Comparison of ENCODE assay signal across 40 cellular contexts in genomic region chr7:104023100-104023499, GRCh38. TPM values are rescaled to one million over a fixed set of nuclear protein-coding genes. Genes with fewer than 3 reads are reported as not detected.
"Had no signal": no experiment of that assay in that cellular context is flagged by ENCODE, and none has a peak within 500 bp of the region (broad histone marks: within the 10 kb centered on the region; RNA-seq: fewer than 3 reads in every experiment).

No MANE protein-coding gene starts in this region.

- H3K4me3 Mint-ChIP-seq: activated CD4-positive, alpha-beta memory T cell treated with anti-CD3 and anti-CD28 coated beads, Interleukin-2, amount 10 ng/mL, durations not matched to agents 7 days and 5 days; activated CD4-positive, alpha-beta T cell treated with anti-CD3 and anti-CD28 coated beads for 36 hours; activated CD4-positive, alpha-beta T cell treated with anti-CD3 and anti-CD28 coated beads, Interleukin-2, amount 10 ng/mL, durations not matched to agents 7 days and 5 days; activated CD8-positive, alpha-beta memory T cell treated with anti-CD3 and anti-CD28 coated beads, Interleukin-2, amount 10 ng/mL, durations not matched to agents 7 days and 5 days; activated CD8-positive, alpha-beta T cell treated with anti-CD3 and anti-CD28 coated beads, Interleukin-2, amount 10 ng/mL, durations not matched to agents 7 days and 5 days; activated naive CD4-positive, alpha-beta T cell treated with anti-CD3 and anti-CD28 coated beads for 36 hours; activated naive CD4-positive, alpha-beta T cell treated with anti-CD3 and anti-CD28 coated beads, Interleukin-2, amount 50 U/mL, for 24 hours; activated naive CD8-positive, alpha-beta T cell; activated naive CD8-positive, alpha-beta T cell treated with anti-CD3 and anti-CD28 coated beads, Interleukin-2, amount 10 ng/mL, durations not matched to agents 7 days and 5 days; activated naive CD8-positive, alpha-beta T cell treated with anti-CD3 and anti-CD28 coated beads, Interleukin-2, amount 50 U/mL, for 24 hours; activated T-cell treated with anti-CD3 and anti-CD28 coated beads, Interleukin-2, amount 50 U/mL, for 24 hours; brain; central memory CD8-positive, alpha-beta T cell; T-helper 1 cell treated with Interleukin-12 subunit alpha and Interleukin-12 subunit beta and Interleukin-4 antibody, amounts not matched to agents 30 μg/mL and 1 μg/mL, for 36 hours; T-helper 2 cell treated with Interferon-gamma antibody and Interleukin-4, amounts not matched to agents 5 μg/mL and 100 μg/mL, for 36 hours had no signal

- H3K9me3 ChIP-seq: ascending aorta had no signal

- H3K27me3 Mint-ChIP-seq: activated CD4-positive, alpha-beta memory T cell treated with anti-CD3 and anti-CD28 coated beads, Interleukin-2, amount 10 ng/mL, durations not matched to agents 7 days and 5 days; activated CD4-positive, alpha-beta T cell treated with anti-CD3 and anti-CD28 coated beads, Interleukin-2, amount 10 ng/mL, durations not matched to agents 7 days and 5 days; activated CD8-positive, alpha-beta memory T cell treated with anti-CD3 and anti-CD28 coated beads, Interleukin-2, amount 10 ng/mL, durations not matched to agents 7 days and 5 days; activated naive CD8-positive, alpha-beta T cell treated with anti-CD3 and anti-CD28 coated beads, Interleukin-2, amount 50 U/mL, for 24 hours; activated T-cell treated with anti-CD3 and anti-CD28 coated beads, Interleukin-2, amount 50 U/mL, for 24 hours; brain; central memory CD8-positive, alpha-beta T cell had no signal

- H3K4me3 ChIP-seq: ascending aorta, cardiac muscle cell had no signal

- H3K9me3 Mint-ChIP-seq: activated CD4-positive, alpha-beta memory T cell treated with anti-CD3 and anti-CD28 coated beads, Interleukin-2, amount 10 ng/mL, durations not matched to agents 7 days and 5 days; activated CD4-positive, alpha-beta T cell treated with anti-CD3 and anti-CD28 coated beads, Interleukin-2, amount 10 ng/mL, durations not matched to agents 7 days and 5 days; activated naive CD4-positive, alpha-beta T cell treated with anti-CD3 and anti-CD28 coated beads for 36 hours; activated naive CD4-positive, alpha-beta T cell treated with anti-CD3 and anti-CD28 coated beads, Interleukin-2, amount 50 U/mL, for 24 hours; activated naive CD8-positive, alpha-beta T cell treated with anti-CD3 and anti-CD28 coated beads, Interleukin-2, amount 10 ng/mL, durations not matched to agents 7 days and 5 days; activated naive CD8-positive, alpha-beta T cell treated with anti-CD3 and anti-CD28 coated beads, Interleukin-2, amount 50 U/mL, for 24 hours; activated T-cell treated with anti-CD3 and anti-CD28 coated beads, Interleukin-2, amount 50 U/mL, for 24 hours; activated T-helper 2 cell treated with anti-CD3 and anti-CD28 coated beads, Interferon-gamma antibody, Interleukin-2, Interleukin-4, amounts not matched to agents 10 μg/mL and 5 μg/mL and 100 μg/mL, durations not matched to agents 14 hours and 24 hours and 36 hours; brain; central memory CD8-positive, alpha-beta T cell; T-helper 1 cell treated with Interleukin-12 subunit alpha and Interleukin-12 subunit beta and Interleukin-4 antibody, amounts not matched to agents 30 μg/mL and 1 μg/mL, for 36 hours; T-helper 2 cell treated with Interferon-gamma antibody and Interleukin-4, amounts not matched to agents 5 μg/mL and 100 μg/mL, for 36 hours had no signal

- H3K27ac ChIP-seq: ascending aorta, cardiac muscle cell, VCaP had no signal

- H3K36me3 Mint-ChIP-seq: activated CD8-positive, alpha-beta memory T cell treated with anti-CD3 and anti-CD28 coated beads, Interleukin-2, amount 10 ng/mL, durations not matched to agents 7 days and 5 days; activated naive CD4-positive, alpha-beta T cell treated with anti-CD3 and anti-CD28 coated beads, Interleukin-2, amount 50 U/mL, for 24 hours; activated naive CD8-positive, alpha-beta T cell; activated naive CD8-positive, alpha-beta T cell treated with anti-CD3 and anti-CD28 coated beads, Interleukin-2, amount 10 ng/mL, durations not matched to agents 7 days and 5 days; brain had no signal

- ATAC-seq: activated CD4-positive, alpha-beta T cell treated with anti-CD3 and anti-CD28 coated beads for 36 hours; activated CD4-positive, CD25-positive, alpha-beta regulatory T cell treated with anti-CD3 and anti-CD28 coated beads, Interleukin-2, amount 50 U/mL, for 24 hours; activated CD8-positive, alpha-beta memory T cell treated with anti-CD3 and anti-CD28 coated beads, Interleukin-2, amount 10 ng/mL, durations not matched to agents 7 days and 5 days; activated CD8-positive, alpha-beta T cell treated with anti-CD3 and anti-CD28 coated beads, Interleukin-2, amount 10 ng/mL, durations not matched to agents 7 days and 5 days; activated naive CD8-positive, alpha-beta T cell treated with anti-CD3 and anti-CD28 coated beads, Interleukin-2, amount 50 U/mL, for 24 hours had no signal

- H3K4me1 ChIP-seq: ascending aorta had no signal

- H3K27ac Mint-ChIP-seq: activated CD4-positive, alpha-beta memory T cell treated with anti-CD3 and anti-CD28 coated beads, Interleukin-2, amount 10 ng/mL, durations not matched to agents 7 days and 5 days; activated CD4-positive, alpha-beta T cell treated with anti-CD3 and anti-CD28 coated beads for 36 hours; activated CD4-positive, alpha-beta T cell treated with anti-CD3 and anti-CD28 coated beads, Interleukin-2, amount 10 ng/mL, durations not matched to agents 7 days and 5 days; activated CD8-positive, alpha-beta memory T cell treated with anti-CD3 and anti-CD28 coated beads, Interleukin-2, amount 10 ng/mL, durations not matched to agents 7 days and 5 days; activated CD8-positive, alpha-beta T cell treated with anti-CD3 and anti-CD28 coated beads, Interleukin-2, amount 10 ng/mL, durations not matched to agents 7 days and 5 days; activated naive CD4-positive, alpha-beta T cell treated with anti-CD3 and anti-CD28 coated beads for 36 hours; activated naive CD4-positive, alpha-beta T cell treated with anti-CD3 and anti-CD28 coated beads, Interleukin-2, amount 50 U/mL, for 24 hours; activated naive CD8-positive, alpha-beta T cell; activated naive CD8-positive, alpha-beta T cell treated with anti-CD3 and anti-CD28 coated beads, Interleukin-2, amount 10 ng/mL, durations not matched to agents 7 days and 5 days; activated naive CD8-positive, alpha-beta T cell treated with anti-CD3 and anti-CD28 coated beads, Interleukin-2, amount 50 U/mL, for 24 hours; activated T-cell treated with anti-CD3 and anti-CD28 coated beads, Interleukin-2, amount 50 U/mL, for 24 hours; activated T-helper 2 cell treated with anti-CD3 and anti-CD28 coated beads, Interferon-gamma antibody, Interleukin-2, Interleukin-4, amounts not matched to agents 10 μg/mL and 5 μg/mL and 100 μg/mL, durations not matched to agents 14 hours and 24 hours and 36 hours; brain; T-helper 1 cell treated with Interleukin-12 subunit alpha and Interleukin-12 subunit beta and Interleukin-4 antibody, amounts not matched to agents 30 μg/mL and 1 μg/mL, for 36 hours; T-helper 2 cell treated with Interferon-gamma antibody and Interleukin-4, amounts not matched to agents 5 μg/mL and 100 μg/mL, for 36 hours had no signal

- DNase-seq: activated CD4-positive, alpha-beta memory T cell treated with anti-CD3 and anti-CD28 coated beads, Interleukin-2, amount 10 ng/mL, durations not matched to agents 7 days and 5 days; activated CD4-positive, alpha-beta T cell treated with anti-CD3 and anti-CD28 coated beads for 1 hour; activated CD4-positive, alpha-beta T cell treated with anti-CD3 and anti-CD28 coated beads for 36 hours; activated CD4-positive, alpha-beta T cell treated with anti-CD3 and anti-CD28 coated beads for 48 hours; activated CD4-positive, alpha-beta T cell treated with anti-CD3 and anti-CD28 coated beads, Interleukin-2, amount 10 ng/mL, durations not matched to agents 7 days and 5 days; activated CD4-positive, alpha-beta T cell treated with anti-CD3 and anti-CD28 coated beads, Interleukin-2, amount 50 U/mL, for 48 hours; activated CD4-positive, CD25-positive, alpha-beta regulatory T cell; activated CD8-positive, alpha-beta memory T cell treated with anti-CD3 and anti-CD28 coated beads for 24 hours; activated CD8-positive, alpha-beta memory T cell treated with anti-CD3 and anti-CD28 coated beads, Interleukin-2, amount 10 ng/mL, durations not matched to agents 7 days and 5 days; activated CD8-positive, alpha-beta memory T cell treated with anti-CD3 and anti-CD28 coated beads, Interleukin-2, amount 50 U/mL, for 48 hours; activated CD8-positive, alpha-beta T cell treated with anti-CD3 and anti-CD28 coated beads, Interleukin-2, amount 10 ng/mL, durations not matched to agents 7 days and 5 days; activated effector memory CD4-positive, alpha-beta T cell treated with anti-CD3 and anti-CD28 coated beads, Interleukin-2, amount 50 U/mL, for 16 hours; activated gamma-delta T cell treated with Interleukin-2 at 50 U/mL for 16 hours; activated naive CD4-positive, alpha-beta T cell; activated naive CD4-positive, alpha-beta T cell treated with anti-CD3 and anti-CD28 coated beads for 36 hours; activated naive CD8-positive, alpha-beta T cell treated with anti-CD3 and anti-CD28 coated beads, Interleukin-2, amount 10 ng/mL, durations not matched to agents 7 days and 5 days; activated naive CD8-positive, alpha-beta T cell treated with anti-CD3 and anti-CD28 coated beads, Interleukin-2, amount 50 U/mL, for 24 hours; activated T-cell treated with anti-CD3 and anti-CD28 coated beads, Interleukin-2, amount 50 U/mL, for 24 hours; activated T-cell treated with anti-CD3 and anti-CD28 coated beads, Interleukin-2, amount 50 U/mL, for 48 hours; amygdala; anterior cingulate cortex; caudate nucleus; cerebellar nuclear complex; T-helper 1 cell; T-helper 2 cell; T-helper 9 cell had no signal

- H3K27me3 ChIP-seq: ascending aorta, cardiac muscle cell had no signal

- H3K36me3 ChIP-seq: ascending aorta, cardiac muscle cell had no signal

- FAIRE-seq: bronchial epithelial cell, TTC549 had no signal

- H3K4me1 Mint-ChIP-seq: activated CD4-positive, alpha-beta memory T cell treated with anti-CD3 and anti-CD28 coated beads, Interleukin-2, amount 10 ng/mL, durations not matched to agents 7 days and 5 days; activated CD4-positive, alpha-beta T cell treated with anti-CD3 and anti-CD28 coated beads for 36 hours; activated CD4-positive, alpha-beta T cell treated with anti-CD3 and anti-CD28 coated beads, Interleukin-2, amount 10 ng/mL, durations not matched to agents 7 days and 5 days; activated CD8-positive, alpha-beta memory T cell treated with anti-CD3 and anti-CD28 coated beads, Interleukin-2, amount 10 ng/mL, durations not matched to agents 7 days and 5 days; activated naive CD4-positive, alpha-beta T cell treated with anti-CD3 and anti-CD28 coated beads, Interleukin-2, amount 50 U/mL, for 24 hours; activated naive CD8-positive, alpha-beta T cell treated with anti-CD3 and anti-CD28 coated beads, Interleukin-2, amount 10 ng/mL, durations not matched to agents 7 days and 5 days; activated naive CD8-positive, alpha-beta T cell treated with anti-CD3 and anti-CD28 coated beads, Interleukin-2, amount 50 U/mL, for 24 hours; brain; central memory CD8-positive, alpha-beta T cell had no signal

RNA-seq across cellular contexts. Expression of gene RELN, which starts 33.6 kb away (rescaled TPM):
- total RNA-seq: activated CD4-positive, alpha-beta memory T cell treated with anti-CD3 and anti-CD28 coated beads, Interleukin-2, amount 10 ng/mL, durations not matched to agents 7 days and 5 days; activated CD4-positive, alpha-beta T cell treated with anti-CD3 and anti-CD28 coated beads for 36 hours; activated CD4-positive, alpha-beta T cell treated with anti-CD3 and anti-CD28 coated beads, Interleukin-2, amount 10 ng/mL, durations not matched to agents 7 days and 5 days; activated CD8-positive, alpha-beta memory T cell treated with anti-CD3 and anti-CD28 coated beads, Interleukin-2, amount 10 ng/mL, durations not matched to agents 7 days and 5 days; activated CD8-positive, alpha-beta T cell treated with anti-CD3 and anti-CD28 coated beads, Interleukin-2, amount 10 ng/mL, durations not matched to agents 7 days and 5 days; activated naive CD4-positive, alpha-beta T cell treated with anti-CD3 and anti-CD28 coated beads for 36 hours; activated naive CD8-positive, alpha-beta T cell treated with anti-CD3 and anti-CD28 coated beads, Interleukin-2, amount 10 ng/mL, durations not matched to agents 7 days and 5 days; activated T-helper 2 cell treated with anti-CD3 and anti-CD28 coated beads, Interferon-gamma antibody, Interleukin-2, Interleukin-4, amounts not matched to agents 10 μg/mL and 5 μg/mL and 100 μg/mL, durations not matched to agents 14 hours and 24 hours and 36 hours; bronchial epithelial cell; chondrocyte had no signal
